In the genomic region with DNA sequence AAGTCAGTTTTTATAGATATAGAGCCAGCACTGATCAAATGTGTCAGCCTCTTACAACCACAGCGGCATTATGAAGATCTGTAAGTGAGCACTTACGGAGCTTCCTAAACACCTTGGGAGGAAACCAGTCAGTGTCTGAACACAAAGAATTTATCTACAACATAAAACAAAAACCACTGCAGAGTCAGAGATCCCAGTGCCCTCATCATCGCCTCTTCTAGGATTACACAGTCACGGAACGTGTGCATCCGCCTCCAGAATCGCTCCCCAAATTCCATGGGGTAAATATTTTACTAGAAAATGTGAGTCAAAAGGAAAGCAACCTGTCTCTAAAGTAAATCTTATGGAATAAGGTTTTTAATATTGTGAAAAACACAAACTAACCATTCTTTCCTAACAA, we compare ENCODE assay signal across 6 cellular contexts.
"Had no signal": no experiment of that assay in that cellular context is flagged by ENCODE, and none has a peak within 500 bp of the region (broad histone marks: within the 10 kb centered on the region; RNA-seq: fewer than 3 reads in every experiment).

No MANE protein-coding gene starts in this region.

- H3K27ac Mint-ChIP-seq: HFFc6 had no signal

- H3K27ac ChIP-seq: GM23248 had no signal

- H3K4me3 Mint-ChIP-seq: HFFc6 had no signal

- H3K4me3 ChIP-seq: GM23248, HAP-1 had no signal

- H3K4me1 ChIP-seq: HAP-1 had no signal

- H3K9me3 ChIP-seq: HAP-1 had no signal

- H3K36me3 ChIP-seq: HAP-1 had no signal

- DNase-seq: GM23248, GOT3, H7, HFFc6, IMR-90 had no signal
